ENCODE assay signal across 1 cellular context in genomic region chr1:10596780-10597179, GRCh38.
TF ChIP-seq lines count a peak whose summit lies in the region.

No MANE protein-coding gene starts in this region.

TF ChIP-seq in HepG2, 621 proteins besides CTCF, POLR2A, EP300 and RAD21 (continued from another document):
- no peak for TF ChIP-seq GMEB2 (CRISPR knock-in tag; IDR thresholded peaks at IDR 0.05; ENCODE audit: low read depth)
- TF ChIP-seq KLF11 (CRISPR knock-in tag; IDR thresholded peaks at IDR 0.05): no peak
TF ChIP-seq in HepG2: peak in this region for 0.
